19 cellular contexts compared by ENCODE assay signal in genomic region chr4:41050116-41050515, GRCh38.
"Had no signal": no experiment of that assay in that cellular context is flagged by ENCODE, and none has a peak within 500 bp of the region (broad histone marks: within the 10 kb centered on the region; RNA-seq: fewer than 3 reads in every experiment).

No MANE protein-coding gene starts in this region.

- H3K9me3 ChIP-seq: body of pancreas, prostate gland, sigmoid colon had no signal

- H3K27ac ChIP-seq: body of pancreas, prostate gland had no signal

- H3K4me3 ChIP-seq: body of pancreas, prostate gland, sigmoid colon had no signal

- H3K27me3 ChIP-seq: body of pancreas, esophagus muscularis mucosa, sigmoid colon, tibial nerve had no signal

- ATAC-seq: activated CD8-positive, alpha-beta T cell treated with anti-CD3 and anti-CD28 coated beads, Interleukin-2, amount 10 ng/mL, durations not matched to agents 7 days and 5 days; activated naive CD4-positive, alpha-beta T cell treated with anti-CD3 and anti-CD28 coated beads, Interleukin-2, amount 50 U/mL, for 72 hours; activated T-cell treated with anti-CD3 and anti-CD28 coated beads, Interleukin-2, amount 50 U/mL, for 72 hours; stimulated activated memory B cell treated with anti-CD40 and anti-IgM and Interleukin-4, amounts not matched to agents 10 μg/mL and 1 μg/mL and 100 μg/mL, for 72 hours had no signal

- DNase-seq: activated CD4-positive, alpha-beta T cell treated with anti-CD3 and anti-CD28 coated beads for 4 hours; activated CD8-positive, alpha-beta memory T cell treated with anti-CD3 and anti-CD28 coated beads, Interleukin-2, amount 50 U/mL, for 4 hours; activated CD8-positive, alpha-beta T cell treated with anti-CD3 and anti-CD28 coated beads, Interleukin-2, amount 10 ng/mL, durations not matched to agents 7 days and 5 days; activated gamma-delta T cell; activated T-cell treated with anti-CD3 and anti-CD28 coated beads, Interleukin-2, amount 50 U/mL, for 72 hours; amniotic stem cell; body of pancreas; central memory CD4-positive, alpha-beta T cell; foreskin fibroblast; kidney glomerular epithelial cell; midbrain; sigmoid colon; stimulated activated CD4-positive, alpha-beta T cell treated with anti-CD3 and anti-CD28 coated beads, Interleukin-12 subunit alpha, Interleukin-12 subunit beta, amount 100 ng/mL, for 4 hours; stimulated activated CD4-positive, alpha-beta T cell treated with anti-CD3 and anti-CD28 coated beads, Interleukin-2, amount 100 ng/mL, for 24 hours had no signal

- H3K4me1 ChIP-seq: body of pancreas, prostate gland, sigmoid colon had no signal

- H3K36me3 ChIP-seq: esophagus muscularis mucosa, prostate gland, sigmoid colon, tibial nerve had no signal
